In the genomic region with DNA sequence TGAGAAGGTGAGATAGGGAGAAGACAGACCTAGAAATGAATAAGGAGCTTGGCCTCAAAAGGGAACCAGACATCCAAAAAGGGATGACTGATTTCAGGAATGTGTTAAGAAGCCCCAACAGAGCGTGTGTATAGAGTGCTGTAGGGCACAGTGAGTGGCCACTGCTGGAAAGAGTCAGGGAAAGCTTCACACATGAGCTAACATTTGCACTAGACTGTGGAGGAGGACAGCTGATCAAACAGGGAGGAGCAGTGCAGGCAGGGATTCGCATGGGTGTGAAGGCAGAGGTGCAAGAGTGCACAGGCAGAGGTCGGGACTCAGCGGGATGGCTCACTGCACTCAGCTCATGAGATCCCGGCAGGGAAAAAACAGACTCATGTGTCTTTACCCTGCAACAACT, we compare ENCODE assay signal across 12 cellular contexts.
DNase-seq lines count a peak whose midpoint lies in the region; ATAC-seq and TF ChIP-seq lines count a peak whose summit lies in the region.
"Had no signal": no experiment of that assay in that cellular context is flagged by ENCODE, and none has a peak within 500 bp of the region (broad histone marks: within the 10 kb centered on the region; RNA-seq: fewer than 3 reads in every experiment).

No MANE protein-coding gene starts in this region.

- POLR2A ChIA-PET in activated CD4-positive, alpha-beta T cell treated with anti-CD3 and anti-CD28 coated beads, Interleukin-2, amount 10 ng/mL, durations not matched to agents 7 days and 5 days (lab: Charles Lee), result no interaction called here

- H3K9ac ChIP-seq in MM.1S (ENCODE audit: low read length), result no peak overlapping the region

- H3K4me1 Mint-ChIP-seq in activated CD4-positive, alpha-beta T cell treated with anti-CD3 and anti-CD28 coated beads, Interleukin-2, amount 10 ng/mL, durations not matched to agents 7 days and 5 days, result peaks cover 24% of the 10 kb centered on the region
- peaks cover 23% of the 10 kb centered on the region for H3K4me1 Mint-ChIP-seq in dendritic cell treated with granulocyte-macrophage colony-stimulating factor and Interleukin-4, amounts not matched to agents 40 ng/mL and 50 ng/mL, for 4 days (ENCODE audit: low read depth)

- H3K9me3 Mint-ChIP-seq in activated CD4-positive, alpha-beta T cell treated with anti-CD3 and anti-CD28 coated beads, Interleukin-2, amount 10 ng/mL, durations not matched to agents 7 days and 5 days, result no peaks in the 10 kb centered on the region
- H3K9me3 Mint-ChIP-seq in dendritic cell treated with granulocyte-macrophage colony-stimulating factor and Interleukin-4, amounts not matched to agents 40 ng/mL and 50 ng/mL, for 4 days, result no peaks in the 10 kb centered on the region

- H3K4me2 ChIP-seq in MM.1S (ENCODE audit: low read depth, low read length), result no peak overlapping the region

- TF ChIP-seq CTCF in MM.1S (IDR thresholded peaks at IDR 0.05; ENCODE audit: low read length), result no peak

- no peaks in the 10 kb centered on the region for H3K9me2 ChIP-seq in MM.1S (replicated peaks; ENCODE audit: insufficient read depth, low read length)

- CTCF ChIA-PET in activated CD4-positive, alpha-beta T cell treated with anti-CD3 and anti-CD28 coated beads, Interleukin-2, amount 10 ng/mL, durations not matched to agents 7 days and 5 days (lab: Charles Lee), result interaction anchor here (1.8 kb wide), 1 partner anchor 129 kb away, joined by 4 read pairs; no protein-coding TSS in a partner anchor

- no peak overlapping the region for H3K4me3 Mint-ChIP-seq in activated CD4-positive, alpha-beta T cell treated with anti-CD3 and anti-CD28 coated beads, Interleukin-2, amount 10 ng/mL, durations not matched to agents 7 days and 5 days
- H3K4me3 Mint-ChIP-seq in dendritic cell treated with granulocyte-macrophage colony-stimulating factor and Interleukin-4, amounts not matched to agents 40 ng/mL and 50 ng/mL, for 4 days, result no peak overlapping the region

- H3K4me3 ChIP-seq in MM.1S (ENCODE audit: low read length), result no peak overlapping the region

- H3K4me1 ChIP-seq in MM.1S (ENCODE audit: low read length), result no peaks in the 10 kb centered on the region

- no peaks in the 10 kb centered on the region for H3K79me2 ChIP-seq in MM.1S (ENCODE audit: low read length)

- H3K27ac ChIP-seq in MM.1S (ENCODE audit: low read length), result no peak overlapping the region
- H3K27ac ChIP-seq: HL-60 had no signal

- H4K20me1 ChIP-seq in MM.1S (ENCODE audit: insufficient read depth, low read length), result no peaks in the 10 kb centered on the region

- H3K27me3 ChIP-seq in MM.1S (replicated peaks; ENCODE audit: insufficient read depth, low read length), result no peaks in the 10 kb centered on the region

- no peaks in the 10 kb centered on the region for H3K36me3 ChIP-seq in MM.1S (replicated peaks; ENCODE audit: insufficient read depth, low read length)

- ATAC-seq in GM21825 (IDR thresholded peaks at IDR 0.05; ENCODE audit: unreplicated experiment), result no peak
- ATAC-seq: activated CD4-positive, CD25-positive, alpha-beta regulatory T cell treated with anti-CD3 and anti-CD28 coated beads, Interleukin-2, amount 50 U/mL, for 24 hours had no signal

- H3K27me3 Mint-ChIP-seq in activated CD4-positive, alpha-beta T cell treated with anti-CD3 and anti-CD28 coated beads, Interleukin-2, amount 10 ng/mL, durations not matched to agents 7 days and 5 days, result no peaks in the 10 kb centered on the region
- H3K27me3 Mint-ChIP-seq in dendritic cell treated with granulocyte-macrophage colony-stimulating factor and Interleukin-4, amounts not matched to agents 40 ng/mL and 50 ng/mL, for 4 days, result no peaks in the 10 kb centered on the region

- H3K9me3 ChIP-seq in MM.1S (replicated peaks; ENCODE audit: insufficient read depth, low read length), result no peaks in the 10 kb centered on the region

- no peak overlapping the region for H2AFZ ChIP-seq in MM.1S (ENCODE audit: low read length)

- H3K36me3 Mint-ChIP-seq in activated CD4-positive, alpha-beta T cell treated with anti-CD3 and anti-CD28 coated beads, Interleukin-2, amount 10 ng/mL, durations not matched to agents 7 days and 5 days (ENCODE audit: low read depth), result peaks cover 36% of the 10 kb centered on the region
- peaks cover 99% of the 10 kb centered on the region for H3K36me3 Mint-ChIP-seq in dendritic cell treated with granulocyte-macrophage colony-stimulating factor and Interleukin-4, amounts not matched to agents 40 ng/mL and 50 ng/mL, for 4 days (ENCODE audit: low read depth)

- intact Hi-C loops in dendritic cell treated with granulocyte-macrophage colony-stimulating factor and Interleukin-4, amounts not matched to agents 40 ng/mL and 50 ng/mL, for 4 days (cut with micrococcal nuclease), result no loop called here

- no peaks in the 10 kb centered on the region for H3F3A ChIP-seq in MM.1S (ENCODE audit: insufficient read depth, low read length)

- DNase-seq in activated CD4-positive, alpha-beta T cell treated with anti-CD3 and anti-CD28 coated beads, Interleukin-2, amount 10 ng/mL, durations not matched to agents 7 days and 5 days, result no peak
- no peak for DNase-seq in activated CD4-positive, alpha-beta T cell treated with anti-CD3 and anti-CD28 coated beads for 48 hours
- DNase-seq in NCI-H510A treated with DMSO at 0.1 percent for 48 hours (lab: John Stamatoyannopoulos, UW) (peak; percentile 89), smooth muscle cell of the brain vasculature (ENCODE audit: low read depth, low spot score) (peak; percentile 62), dedifferentiated amniotic fluid mesenchymal stem cell (ENCODE audit: extremely low spot score) (no peak), MM.1S (no peak)
- DNase-seq: activated gamma-delta T cell treated with Interleukin-2 at 50 U/mL for 16 hours, trophoblast cell had no signal

- H3K27ac Mint-ChIP-seq in activated CD4-positive, alpha-beta T cell treated with anti-CD3 and anti-CD28 coated beads, Interleukin-2, amount 10 ng/mL, durations not matched to agents 7 days and 5 days, result peak overlapping the region; percentile 9
- H3K27ac Mint-ChIP-seq in dendritic cell treated with granulocyte-macrophage colony-stimulating factor and Interleukin-4, amounts not matched to agents 40 ng/mL and 50 ng/mL, for 4 days, result peak overlapping the region; percentile 0

Comparison
In these comparisons a context has a peak if more than half of its experiments do, and no peak if none do; other contexts are left out.
1. DNase-seq: peak in NCI-H510A treated with DMSO at 0.1 percent for 48 hours (single experiment) and smooth muscle cell of the brain vasculature (single experiment); none in activated CD4-positive, alpha-beta T cell treated with anti-CD3 and anti-CD28 coated beads, Interleukin-2, amount 10 ng/mL, durations not matched to agents 7 days and 5 days (single experiment), activated CD4-positive, alpha-beta T cell treated with anti-CD3 and anti-CD28 coated beads for 48 hours (single experiment), dedifferentiated amniotic fluid mesenchymal stem cell (single experiment) and MM.1S (single experiment).